ENCODE assay signal across 1 cellular context in the genomic region with DNA sequence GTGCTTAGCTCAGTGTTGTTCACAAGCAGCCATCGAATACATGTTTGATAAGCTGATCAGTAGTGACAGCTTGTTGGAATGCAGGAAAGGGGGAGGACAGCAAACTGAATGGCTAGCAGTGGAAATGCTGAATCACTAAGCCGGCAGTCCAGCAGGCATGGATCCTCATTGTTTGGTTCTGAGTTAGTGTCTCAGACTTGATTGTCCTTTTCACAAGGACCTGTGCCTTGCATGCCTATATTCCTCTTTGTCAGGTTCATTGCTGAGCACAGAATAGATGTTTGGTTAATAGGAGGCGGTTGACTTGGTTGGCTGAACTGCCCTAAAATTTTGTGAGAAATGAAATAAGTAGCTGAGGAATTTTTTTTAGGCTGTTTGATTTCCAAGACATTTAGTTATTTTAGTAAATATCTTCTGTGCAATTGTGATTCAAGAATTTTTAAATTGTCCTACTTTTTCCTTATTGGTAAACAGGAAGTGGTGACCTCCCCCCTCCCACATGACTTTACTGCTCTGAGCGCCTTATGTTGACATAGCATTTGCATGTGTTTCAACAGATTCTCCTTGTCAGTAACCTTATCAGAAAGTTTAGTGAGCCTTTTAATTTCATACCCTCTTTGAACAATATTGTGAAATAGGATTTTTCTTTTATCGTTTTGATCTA.
A peak's percentile ranks its signal among the peaks of the same experiment; 100 is the strongest.
TF ChIP-seq lines count a peak whose summit lies in the region.

No MANE protein-coding gene starts in this region.

TF ChIP-seq in K562, 482 proteins besides CTCF, POLR2A, EP300 and RAD21 (continued from another document and continues in another):
- TF ChIP-seq, protein P1, sequence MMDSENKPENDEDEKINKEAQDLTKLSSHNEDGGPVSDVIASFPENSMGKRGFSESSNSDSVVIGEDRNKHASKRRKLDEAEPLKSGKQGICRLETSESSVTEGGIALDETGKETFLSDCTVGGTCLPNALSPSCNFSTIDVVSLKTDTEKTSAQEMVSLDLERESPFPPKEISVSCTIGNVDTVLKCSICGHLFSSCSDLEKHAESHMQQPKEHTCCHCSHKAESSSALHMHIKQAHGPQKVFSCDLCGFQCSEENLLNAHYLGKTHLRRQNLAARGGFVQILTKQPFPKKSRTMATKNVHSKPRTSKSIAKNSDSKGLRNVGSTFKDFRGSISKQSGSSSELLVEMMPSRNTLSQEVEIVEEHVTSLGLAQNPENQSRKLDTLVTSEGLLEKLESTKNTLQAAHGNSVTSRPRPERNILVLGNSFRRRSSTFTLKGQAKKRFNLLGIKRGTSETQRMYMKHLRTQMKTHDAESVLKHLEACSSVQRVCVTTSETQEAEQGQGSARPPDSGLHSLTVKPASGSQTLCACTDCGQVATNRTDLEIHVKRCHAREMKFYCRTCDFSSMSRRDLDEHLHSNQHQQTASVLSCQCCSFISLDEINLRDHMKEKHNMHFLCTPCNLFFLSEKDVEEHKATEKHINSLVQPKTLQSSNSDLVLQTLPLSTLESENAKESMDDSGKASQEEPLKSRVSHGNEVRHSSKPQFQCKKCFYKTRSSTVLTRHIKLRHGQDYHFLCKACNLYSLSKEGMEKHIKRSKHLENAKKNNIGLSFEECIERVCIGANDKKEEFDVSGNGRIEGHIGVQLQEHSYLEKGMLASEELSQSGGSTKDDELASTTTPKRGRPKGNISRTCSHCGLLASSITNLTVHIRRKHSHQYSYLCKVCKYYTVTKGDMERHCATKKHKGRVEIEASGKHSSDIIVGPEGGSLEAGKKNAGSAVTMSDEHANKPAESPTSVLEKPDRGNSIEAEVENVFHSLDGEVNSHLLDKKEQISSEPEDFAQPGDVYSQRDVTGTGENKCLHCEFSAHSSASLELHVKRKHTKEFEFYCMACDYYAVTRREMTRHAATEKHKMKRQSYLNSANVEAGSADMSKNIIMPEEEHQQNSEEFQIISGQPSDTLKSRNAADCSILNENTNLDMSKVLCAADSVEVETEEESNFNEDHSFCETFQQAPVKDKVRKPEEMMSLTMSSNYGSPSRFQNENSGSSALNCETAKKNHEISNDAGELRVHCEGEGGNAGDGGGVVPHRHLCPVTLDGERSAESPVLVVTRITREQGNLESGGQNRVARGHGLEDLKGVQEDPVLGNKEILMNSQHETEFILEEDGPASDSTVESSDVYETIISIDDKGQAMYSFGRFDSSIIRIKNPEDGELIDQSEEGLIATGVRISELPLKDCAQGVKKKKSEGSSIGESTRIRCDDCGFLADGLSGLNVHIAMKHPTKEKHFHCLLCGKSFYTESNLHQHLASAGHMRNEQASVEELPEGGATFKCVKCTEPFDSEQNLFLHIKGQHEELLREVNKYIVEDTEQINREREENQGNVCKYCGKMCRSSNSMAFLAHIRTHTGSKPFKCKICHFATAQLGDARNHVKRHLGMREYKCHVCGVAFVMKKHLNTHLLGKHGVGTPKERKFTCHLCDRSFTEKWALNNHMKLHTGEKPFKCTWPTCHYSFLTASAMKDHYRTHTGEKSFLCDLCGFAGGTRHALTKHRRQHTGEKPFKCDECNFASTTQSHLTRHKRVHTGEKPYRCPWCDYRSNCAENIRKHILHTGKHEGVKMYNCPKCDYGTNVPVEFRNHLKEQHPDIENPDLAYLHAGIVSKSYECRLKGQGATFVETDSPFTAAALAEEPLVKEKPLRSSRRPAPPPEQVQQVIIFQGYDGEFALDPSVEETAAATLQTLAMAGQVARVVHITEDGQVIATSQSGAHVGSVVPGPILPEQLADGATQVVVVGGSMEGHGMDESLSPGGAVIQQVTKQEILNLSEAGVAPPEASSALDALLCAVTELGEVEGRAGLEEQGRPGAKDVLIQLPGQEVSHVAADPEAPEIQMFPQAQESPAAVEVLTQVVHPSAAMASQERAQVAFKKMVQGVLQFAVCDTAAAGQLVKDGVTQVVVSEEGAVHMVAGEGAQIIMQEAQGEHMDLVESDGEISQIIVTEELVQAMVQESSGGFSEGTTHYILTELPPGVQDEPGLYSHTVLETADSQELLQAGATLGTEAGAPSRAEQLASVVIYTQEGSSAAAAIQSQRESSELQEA (IDR thresholded peaks at IDR 0.05; ENCODE audit: low read depth), result no peak
- peak; percentile 39; the same call in 1 of the 2 replicates for TF ChIP-seq GTF2E2 (tag; IDR thresholded peaks at IDR 0.05)
- no peak; a peak in 1 of 3 replicates for TF ChIP-seq CBX3 (IDR thresholded peaks at IDR 0.05; ENCODE audit: borderline replicate concordance in 1 of 2, low read length in 2 of 2)
- peak; percentile 63 for TF ChIP-seq HDAC3 (IDR thresholded peaks at IDR 0.05; ENCODE audit: borderline replicate concordance, partially characterized antibody)
- TF ChIP-seq SMAD1 (IDR thresholded peaks at IDR 0.05; ENCODE audit: low read depth, low read length, partially characterized antibody), result no peak
- peak; percentile 24 for TF ChIP-seq CCNT2 (IDR thresholded peaks at IDR 0.05; ENCODE audit: borderline replicate concordance, extremely low read depth, insufficient read length, low read depth, low read length)
- peak; percentile 73; the same call in 1 of the 2 replicates for TF ChIP-seq JUND (IDR thresholded peaks at IDR 0.05; ENCODE audit: borderline replicate concordance, low read depth, low read length)
- TF ChIP-seq JUND (tag; IDR thresholded peaks at IDR 0.05; ENCODE audit: borderline replicate concordance, low read depth, low read length), result peak; percentile 79; the same call in 2 of the 3 replicates
- no peak for TF ChIP-seq E2F8 (IDR thresholded peaks at IDR 0.05; ENCODE audit: low read depth, partially characterized antibody)
- TF ChIP-seq CBFA2T3 (IDR thresholded peaks at IDR 0.05), result peak; percentile 65
- TF ChIP-seq, protein P2, sequence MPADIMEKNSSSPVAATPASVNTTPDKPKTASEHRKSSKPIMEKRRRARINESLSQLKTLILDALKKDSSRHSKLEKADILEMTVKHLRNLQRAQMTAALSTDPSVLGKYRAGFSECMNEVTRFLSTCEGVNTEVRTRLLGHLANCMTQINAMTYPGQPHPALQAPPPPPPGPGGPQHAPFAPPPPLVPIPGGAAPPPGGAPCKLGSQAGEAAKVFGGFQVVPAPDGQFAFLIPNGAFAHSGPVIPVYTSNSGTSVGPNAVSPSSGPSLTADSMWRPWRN (IDR thresholded peaks at IDR 0.05; ENCODE audit: low read depth), result no peak
- no peak for TF ChIP-seq EHMT2 (IDR thresholded peaks at IDR 0.05)
- peak; percentile 40 for TF ChIP-seq NEUROD1 (IDR thresholded peaks at IDR 0.05; ENCODE audit: borderline replicate concordance, low read depth, low read length, partially characterized antibody)
- TF ChIP-seq MNT (conservative IDR thresholded peaks at IDR 0.05), result peak; percentile 56 to 59
- no peak for TF ChIP-seq STAG1 (CRISPR knock-in tag; IDR thresholded peaks at IDR 0.05; ENCODE audit: borderline replicate concordance)
- no peak for TF ChIP-seq ZNF76 (CRISPR knock-in tag; IDR thresholded peaks at IDR 0.05; ENCODE audit: borderline replicate concordance)
- peak; percentile 80 for TF ChIP-seq TEAD4 (IDR thresholded peaks at IDR 0.05; ENCODE audit: low read length)
- no peak for TF ChIP-seq TEAD4 (CRISPR knock-in tag; IDR thresholded peaks at IDR 0.05; ENCODE audit: borderline replicate concordance)
- TF ChIP-seq MTA3 (IDR thresholded peaks at IDR 0.05; ENCODE audit: borderline replicate concordance), result 0 out of 2 replicates have a peak, but pooled peaks have one; percentile 38
- TF ChIP-seq, protein P3, sequence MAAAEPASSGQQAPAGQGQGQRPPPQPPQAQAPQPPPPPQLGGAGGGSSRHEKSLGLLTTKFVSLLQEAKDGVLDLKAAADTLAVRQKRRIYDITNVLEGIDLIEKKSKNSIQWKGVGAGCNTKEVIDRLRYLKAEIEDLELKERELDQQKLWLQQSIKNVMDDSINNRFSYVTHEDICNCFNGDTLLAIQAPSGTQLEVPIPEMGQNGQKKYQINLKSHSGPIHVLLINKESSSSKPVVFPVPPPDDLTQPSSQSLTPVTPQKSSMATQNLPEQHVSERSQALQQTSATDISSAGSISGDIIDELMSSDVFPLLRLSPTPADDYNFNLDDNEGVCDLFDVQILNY (CRISPR knock-in tag; IDR thresholded peaks at IDR 0.05), result no peak
- TF ChIP-seq TBP (optimal IDR thresholded peaks at IDR 0.05; ENCODE audit: low read depth, low read length), result peak; percentile 22
- no peak for TF ChIP-seq FOS (IDR thresholded peaks at IDR 0.05; ENCODE audit: extremely low read depth, insufficient read length)
- TF ChIP-seq BRD9 (IDR thresholded peaks at IDR 0.05; ENCODE audit: low read depth, partially characterized antibody), result peak; percentile 23
